ENCODE assay signal across 19 cellular contexts in genomic region chr10:31072453-31072852, GRCh38.
"Had no signal": no experiment of that assay in that cellular context is flagged by ENCODE, and none has a peak within 500 bp of the region (broad histone marks: within the 10 kb centered on the region; RNA-seq: fewer than 3 reads in every experiment).

No MANE protein-coding gene starts in this region.

- H3K9me3 ChIP-seq: colonic mucosa, esophagus squamous epithelium had no signal

- H3K4me3 ChIP-seq: colonic mucosa, esophagus squamous epithelium, lung, SK-N-MC had no signal

- H3K36me3 ChIP-seq: colonic mucosa, esophagus squamous epithelium had no signal

- ATAC-seq: naive thymus-derived CD4-positive, alpha-beta T cell; T-cell had no signal

- H3K4me1 ChIP-seq: colonic mucosa, parathyroid adenoma had no signal

- H3K27me3 ChIP-seq: colonic mucosa, esophagus squamous epithelium had no signal

- DNase-seq: activated CD4-positive, alpha-beta T cell treated with anti-CD3 and anti-CD28 coated beads, Interleukin-2, amount 50 U/mL, for 1 hour; activated CD8-positive, alpha-beta memory T cell treated with anti-CD3 and anti-CD28 coated beads for 24 hours; activated naive CD8-positive, alpha-beta T cell treated with anti-CD3 and anti-CD28 coated beads for 36 hours; caudate nucleus; colonic mucosa; esophagus squamous epithelium; foreskin melanocyte; head of caudate nucleus; naive thymus-derived CD4-positive, alpha-beta T cell; small intestine; stimulated activated CD4-positive, alpha-beta T cell treated with anti-CD3 and anti-CD28 coated beads, Interleukin-4, amount 100 ng/mL, for 4 hours; stimulated activated CD8-positive, alpha-beta memory T cell treated with anti-CD3 and anti-CD28 coated beads, Interleukin-4, amount 100 ng/mL, for 48 hours; stimulated activated naive CD4-positive, alpha-beta T cell treated with Interleukin-2 at 50 U/mL for 16 hours; substantia nigra; T-cell; T-helper 9 cell had no signal

- H3K27ac ChIP-seq: colonic mucosa, esophagus squamous epithelium, parathyroid adenoma, SK-N-MC had no signal
